1 cellular context compared by ENCODE assay signal in the genomic region with DNA sequence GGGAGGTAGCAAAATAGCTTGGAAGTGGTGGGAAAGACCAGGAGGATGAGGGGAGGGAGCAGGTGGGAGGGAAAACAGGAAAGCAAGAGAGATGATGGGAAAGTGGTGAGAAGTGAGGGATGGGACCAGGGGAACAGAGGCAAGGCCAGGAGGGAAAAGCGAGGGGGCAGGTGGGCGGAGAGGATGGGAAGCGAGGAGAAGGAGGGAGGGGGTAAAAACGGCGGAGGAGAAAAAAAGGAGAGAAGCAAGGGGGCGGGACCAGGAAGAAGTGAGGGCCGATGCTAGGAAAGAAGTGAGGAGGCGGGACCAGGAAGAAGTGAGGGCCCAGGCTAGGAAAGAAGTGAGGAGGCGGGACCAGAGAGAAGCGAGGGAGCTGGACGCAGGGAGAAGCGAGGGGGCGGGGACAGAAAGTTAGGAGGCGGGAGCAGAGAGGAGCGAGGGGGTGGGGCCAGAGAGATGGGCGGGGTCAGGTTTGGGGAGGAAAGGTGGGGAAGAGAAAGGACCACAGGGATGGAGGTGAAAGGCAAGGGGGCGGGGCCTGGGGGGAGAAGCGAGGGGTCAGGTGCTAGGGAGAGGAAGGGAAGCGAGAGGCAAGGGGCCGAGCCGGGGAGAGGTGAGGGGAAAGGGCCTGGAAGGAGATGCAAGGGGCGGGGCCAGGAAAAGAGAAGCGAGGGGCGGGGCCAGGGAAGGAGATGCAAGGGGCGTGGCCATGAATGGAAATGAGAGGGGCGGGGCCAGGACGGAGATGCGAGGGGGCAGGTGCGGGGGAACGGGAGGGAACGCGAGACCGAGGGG.
TF ChIP-seq lines count a peak whose summit lies in the region.

No MANE protein-coding gene starts in this region.

TF ChIP-seq in H1, 55 proteins besides CTCF, POLR2A, EP300 and RAD21:
- TF ChIP-seq SIRT6 (IDR thresholded peaks at IDR 0.05; ENCODE audit: low read length), result no peak
- no peak for TF ChIP-seq CBX5 (IDR thresholded peaks at IDR 0.05; ENCODE audit: low read depth, low read length)
- TF ChIP-seq GABPA (IDR thresholded peaks at IDR 0.05; ENCODE audit: borderline replicate concordance, insufficient read depth, low read length), result no peak
- peak; percentile 57; the same call in 1 of the 2 replicates for TF ChIP-seq CHD2 (IDR thresholded peaks at IDR 0.05; ENCODE audit: low read length)
- peak; percentile 16; the same call in 1 of the 2 replicates for TF ChIP-seq SP1 (IDR thresholded peaks at IDR 0.05; ENCODE audit: low read depth, low read length)
- peak; percentile 65; the same call in 1 of the 2 replicates for TF ChIP-seq KDM1A (IDR thresholded peaks at IDR 0.05; ENCODE audit: borderline replicate concordance, low read length)
- TF ChIP-seq, protein P1, sequence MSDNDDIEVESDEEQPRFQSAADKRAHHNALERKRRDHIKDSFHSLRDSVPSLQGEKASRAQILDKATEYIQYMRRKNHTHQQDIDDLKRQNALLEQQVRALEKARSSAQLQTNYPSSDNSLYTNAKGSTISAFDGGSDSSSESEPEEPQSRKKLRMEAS (IDR thresholded peaks at IDR 0.05), result peak; percentile 17; the same call in 1 of the 2 replicates
- TF ChIP-seq SIN3A (conservative IDR thresholded peaks at IDR 0.05 in 1 of 2, IDR thresholded peaks at IDR 0.05 in 1 of 2; ENCODE audit: low read depth in 1 of 2, low read length in 2 of 2), result 0 out of 4 replicates have a peak, but pooled peaks of 1 of the 2 experiments have one; percentile 13
- TF ChIP-seq KDM4A (IDR thresholded peaks at IDR 0.05; ENCODE audit: low read depth, low read length, severe bottlenecking), result no peak
- 0 out of 2 replicates have a peak, but pooled peaks have one; percentile 57 for TF ChIP-seq SP4 (IDR thresholded peaks at IDR 0.05; ENCODE audit: low read length)
- 0 out of 2 replicates have a peak, but pooled peaks have one; percentile 18 for TF ChIP-seq PHF8 (conservative IDR thresholded peaks at IDR 0.05; ENCODE audit: low read depth, low read length)
- TF ChIP-seq, protein P2, sequence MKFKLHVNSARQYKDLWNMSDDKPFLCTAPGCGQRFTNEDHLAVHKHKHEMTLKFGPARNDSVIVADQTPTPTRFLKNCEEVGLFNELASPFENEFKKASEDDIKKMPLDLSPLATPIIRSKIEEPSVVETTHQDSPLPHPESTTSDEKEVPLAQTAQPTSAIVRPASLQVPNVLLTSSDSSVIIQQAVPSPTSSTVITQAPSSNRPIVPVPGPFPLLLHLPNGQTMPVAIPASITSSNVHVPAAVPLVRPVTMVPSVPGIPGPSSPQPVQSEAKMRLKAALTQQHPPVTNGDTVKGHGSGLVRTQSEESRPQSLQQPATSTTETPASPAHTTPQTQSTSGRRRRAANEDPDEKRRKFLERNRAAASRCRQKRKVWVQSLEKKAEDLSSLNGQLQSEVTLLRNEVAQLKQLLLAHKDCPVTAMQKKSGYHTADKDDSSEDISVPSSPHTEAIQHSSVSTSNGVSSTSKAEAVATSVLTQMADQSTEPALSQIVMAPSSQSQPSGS (IDR thresholded peaks at IDR 0.05; ENCODE audit: low read length), result no peak
